In genomic region chr4:21083413-21083812, GRCh38 we compare ENCODE assay signal across 1 cellular context.
TF ChIP-seq lines count a peak whose summit lies in the region.

No MANE protein-coding gene starts in this region.

TF ChIP-seq in GM23338, 12 proteins besides CTCF, POLR2A, EP300 and RAD21 (continued from another document):
- TF ChIP-seq ZNF462 (CRISPR knock-in tag; IDR thresholded peaks at IDR 0.05) = 0 out of 2 replicates have a peak, but pooled peaks have one; percentile 25
TF ChIP-seq in GM23338: peak in this region for 1.
